In the genomic region with DNA sequence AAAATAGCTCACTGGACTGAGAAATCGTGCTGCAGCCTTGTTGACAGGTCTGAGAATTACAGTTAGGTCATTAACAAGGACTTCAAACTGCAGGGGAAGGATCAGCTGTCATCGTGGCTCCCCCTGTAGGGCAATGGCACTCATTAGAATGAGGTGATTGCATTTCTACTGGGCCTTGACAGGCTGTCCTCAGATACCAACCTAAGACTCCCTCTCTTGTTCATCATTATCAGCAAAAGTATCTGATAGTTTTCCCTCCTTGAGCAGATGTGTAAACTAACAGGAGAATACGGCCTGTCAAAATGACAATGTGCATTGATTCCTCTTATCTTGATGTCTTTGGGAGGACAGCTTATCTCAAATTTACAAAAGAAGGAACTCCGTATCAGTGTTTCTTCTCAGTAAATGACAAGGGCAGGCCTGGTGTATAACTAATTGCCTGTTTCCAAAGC, we compare ENCODE assay signal across 8 cellular contexts.
DNase-seq lines count a peak whose midpoint lies in the region; ATAC-seq and TF ChIP-seq lines count a peak whose summit lies in the region.

No MANE protein-coding gene starts in this region.

- TF ChIP-seq CTCF in Calu3 (IDR thresholded peaks at IDR 0.05; ENCODE audit: unreplicated experiment) = peak; percentile 54
- peak; percentile 70 for TF ChIP-seq CTCF in glutamatergic neuron (IDR thresholded peaks at IDR 0.05; ENCODE audit: partially characterized antibody, unreplicated experiment)

- H3K36me3 Mint-ChIP-seq in Calu3 (ENCODE audit: insufficient read depth, unreplicated experiment) (no peaks in the 10 kb centered on the region), glutamatergic neuron (ENCODE audit: unreplicated experiment) (no peaks in the 10 kb centered on the region)
- H3K36me3 Mint-ChIP-seq in activated T-cell treated with anti-CD3 and anti-CD28 coated beads, Interleukin-2, amount 50 U/mL, for 24 hours (ENCODE audit: low read depth) = no peaks in the 10 kb centered on the region

- DNase-seq in Calu3 (peak; percentile 67), GM19240 (ENCODE audit: insufficient read length, low spot score) (peak; percentile 3), HT1080 (ENCODE audit: low read depth) (peak; percentile 64), SHP77 treated with DMSO at 0.1 percent for 48 hours (lab: John Stamatoyannopoulos, UW) (peak; percentile 77), glutamatergic neuron (peak; percentile 70)
- DNase-seq in stimulated activated naive CD4-positive, alpha-beta T cell treated with Interleukin-2 at 50 U/mL for 16 hours (lab: John Stamatoyannopoulos, UW) = no peak
- no peak for DNase-seq in activated T-cell treated with anti-CD3 and anti-CD28 coated beads, Interleukin-2, amount 50 U/mL, for 24 hours

- H3K4me3 Mint-ChIP-seq in Calu3 (ENCODE audit: low read depth, unreplicated experiment) (no peak overlapping the region), glutamatergic neuron (ENCODE audit: unreplicated experiment) (no peak overlapping the region)
- no peak overlapping the region for H3K4me3 Mint-ChIP-seq in activated T-cell treated with anti-CD3 and anti-CD28 coated beads, Interleukin-2, amount 50 U/mL, for 24 hours

- H3K27me3 Mint-ChIP-seq in Calu3 (ENCODE audit: unreplicated experiment) (no peaks in the 10 kb centered on the region), glutamatergic neuron (ENCODE audit: unreplicated experiment) (no peaks in the 10 kb centered on the region)
- no peaks in the 10 kb centered on the region for H3K27me3 Mint-ChIP-seq in activated T-cell treated with anti-CD3 and anti-CD28 coated beads, Interleukin-2, amount 50 U/mL, for 24 hours

- no peak for ATAC-seq in HG03045 (IDR thresholded peaks at IDR 0.05; ENCODE audit: unreplicated experiment)

- no TSS peak for BruUV-seq in Calu3 (replicated peaks; lab: Mats Ljungman, UMichigan)

- no peak overlapping the region for H3K27ac Mint-ChIP-seq in Calu3 (ENCODE audit: unreplicated experiment)
- H3K27ac Mint-ChIP-seq in glutamatergic neuron (ENCODE audit: unreplicated experiment) = peak overlapping the region; percentile 28
- H3K27ac Mint-ChIP-seq in activated T-cell treated with anti-CD3 and anti-CD28 coated beads, Interleukin-2, amount 50 U/mL, for 24 hours = no peak overlapping the region

- CTCF ChIA-PET in Calu3 (lab: Charles Lee) = no interaction called here

- H3K9me3 Mint-ChIP-seq in Calu3 (ENCODE audit: low read depth, unreplicated experiment) (no peaks in the 10 kb centered on the region), glutamatergic neuron (ENCODE audit: unreplicated experiment) (no peaks in the 10 kb centered on the region)
- peaks cover 6% of the 10 kb centered on the region for H3K9me3 Mint-ChIP-seq in activated T-cell treated with anti-CD3 and anti-CD28 coated beads, Interleukin-2, amount 50 U/mL, for 24 hours

- intact Hi-C loops in Calu3 (cut with micrococcal nuclease; ENCODE audit: unreplicated experiment) = loop anchor here (1.0 to 10.0 kb wide), 3 partner anchors 352 to 598 kb away; no protein-coding TSS in a partner anchor

- H3K4me1 Mint-ChIP-seq in Calu3 (ENCODE audit: low read depth, unreplicated experiment) = no peaks in the 10 kb centered on the region
- H3K4me1 Mint-ChIP-seq in glutamatergic neuron (ENCODE audit: low read depth, unreplicated experiment) = no peaks in the 10 kb centered on the region
- no peaks in the 10 kb centered on the region for H3K4me1 Mint-ChIP-seq in activated T-cell treated with anti-CD3 and anti-CD28 coated beads, Interleukin-2, amount 50 U/mL, for 24 hours (ENCODE audit: low read depth)

Comparison
In these comparisons a context has a peak if more than half of its experiments do, and no peak if none do; other contexts are left out.
1. DNase-seq: peak in Calu3 (single experiment), GM19240 (single experiment), HT1080 (single experiment), SHP77 treated with DMSO at 0.1 percent for 48 hours (single experiment) and glutamatergic neuron (single experiment); none in stimulated activated naive CD4-positive, alpha-beta T cell treated with Interleukin-2 at 50 U/mL for 16 hours (single experiment) and activated T-cell treated with anti-CD3 and anti-CD28 coated beads, Interleukin-2, amount 50 U/mL, for 24 hours (single experiment).